13 cellular contexts compared by ENCODE assay signal in the genomic region with DNA sequence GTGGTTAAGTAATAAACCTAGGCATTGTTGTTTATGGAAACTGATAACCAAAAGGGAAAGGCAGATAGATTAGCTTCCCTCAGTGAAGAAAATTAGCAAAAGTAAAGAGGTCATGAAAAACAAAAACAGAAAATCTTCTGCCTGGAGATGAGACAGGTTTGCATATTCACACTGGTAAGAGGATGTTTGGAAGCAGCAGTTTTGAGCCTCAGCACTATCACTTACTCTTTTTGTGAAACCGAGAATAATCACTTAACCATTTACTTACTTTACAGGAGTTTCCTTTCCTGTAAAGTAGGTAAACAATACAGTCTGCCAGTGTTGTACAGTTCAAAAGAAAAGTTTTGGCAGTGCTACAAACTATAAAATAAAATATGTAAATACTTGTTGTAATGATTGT. TPM values are rescaled to one million over a fixed set of nuclear protein-coding genes. Genes with fewer than 3 reads are reported as not detected.
A peak's percentile ranks its signal among the peaks of the same experiment; 100 is the strongest.
DNase-seq lines count a peak whose midpoint lies in the region; ATAC-seq and TF ChIP-seq lines count a peak whose summit lies in the region.
"Had no signal": no experiment of that assay in that cellular context is flagged by ENCODE, and none has a peak within 500 bp of the region (broad histone marks: within the 10 kb centered on the region; RNA-seq: fewer than 3 reads in every experiment).

No MANE protein-coding gene starts in this region.

- ATAC-seq in GM18907 (IDR thresholded peaks at IDR 0.05; ENCODE audit: unreplicated experiment) = peak; percentile 99
- peak; percentile 98 for ATAC-seq in GM21526 (IDR thresholded peaks at IDR 0.05; ENCODE audit: low FRiP score, unreplicated experiment)
- peak; percentile 95 for ATAC-seq in HG03060 (IDR thresholded peaks at IDR 0.05; ENCODE audit: low read depth, unreplicated experiment)
- ATAC-seq: stimulated activated memory B cell treated with anti-CD40 and anti-IgM and Interleukin-4, amounts not matched to agents 10 μg/mL and 1 μg/mL and 100 μg/mL, for 72 hours had no signal

- no peaks in the 10 kb centered on the region for H3K9me2 ChIP-seq in OCI-LY7 (ENCODE audit: insufficient read depth, low read length)

- TF ChIP-seq CTCF in OCI-LY7 (conservative IDR thresholded peaks at IDR 0.05; ENCODE audit: low read length) = no peak

- CTCF ChIA-PET in OCI-LY7 (lab: Charles Lee; ENCODE audit: unreplicated experiment) = no interaction called here

- H3K36me3 ChIP-seq in OCI-LY7 (ENCODE audit: insufficient read depth, low read length) = no peaks in the 10 kb centered on the region; the same call in 1 of the 2 replicates

- POLR2A ChIA-PET in OCI-LY7 (lab: Charles Lee) = interaction anchor here (1.0 to 1.3 kb wide), 2 partner anchors 19 to 35 kb away, joined by 3 read pairs; no protein-coding TSS in a partner anchor

- peak overlapping the region; percentile 46 for H3K4me2 ChIP-seq in OCI-LY7 (ENCODE audit: low read length)

- DNase-seq in OCI-LY7 (ENCODE audit: low spot score) = peak; percentile 26
- no peak for DNase-seq in DMS153 (lab: John Stamatoyannopoulos, UW)
- DNase-seq in T-helper 9 cell = no peak
- no peak for DNase-seq in activated effector memory CD4-positive, alpha-beta T cell treated with anti-CD3 and anti-CD28 coated beads, Interleukin-2, amount 50 U/mL, for 16 hours
- no peak for DNase-seq in NCI-H1048 (lab: John Stamatoyannopoulos, UW)
- DNase-seq: activated CD4-positive, alpha-beta T cell treated with anti-CD3 and anti-CD28 coated beads for 1 hour; activated naive CD4-positive, alpha-beta T cell treated with anti-CD3 and anti-CD28 coated beads for 36 hours; NCI-H2081 treated with DMSO at 0.1 percent for 48 hours; stimulated activated CD4-positive, alpha-beta T cell treated with anti-CD3 and anti-CD28 coated beads, Interleukin-12 subunit alpha, Interleukin-12 subunit beta, amount 100 ng/mL, for 4 hours had no signal

- no TSS peak for BruUV-seq in OCI-LY7 (replicated peaks; lab: Mats Ljungman, UMichigan)

- H3K9me3 ChIP-seq in OCI-LY7 (ENCODE audit: low read length) = 0 out of 2 replicates have a peak, but pooled peaks cover 7% of the 10 kb centered on the region

- no peak overlapping the region for H3K4me3 ChIP-seq in OCI-LY7 (ENCODE audit: low read depth, low read length, poor library complexity, severe bottlenecking)

- H3K27ac ChIP-seq in OCI-LY7 (ENCODE audit: low read depth, low read length, poor library complexity, severe bottlenecking) = no peak overlapping the region

- H3K4me1 ChIP-seq in OCI-LY7 (ENCODE audit: insufficient read depth, low read length, poor library complexity, severe bottlenecking) = peaks cover 14% of the 10 kb centered on the region

- intact Hi-C loops in OCI-LY7 (cut with micrococcal nuclease; ENCODE audit: unreplicated experiment) = no loop called here

- H4K20me1 ChIP-seq in OCI-LY7 (ENCODE audit: insufficient read depth, low read length) = no peaks in the 10 kb centered on the region

- H2AFZ ChIP-seq in OCI-LY7 (ENCODE audit: low read length) = peak overlapping the region; percentile 65; the same call in 1 of the 2 replicates

- no peaks in the 10 kb centered on the region for H3K79me2 ChIP-seq in OCI-LY7 (ENCODE audit: insufficient read depth, low read depth, low read length)

RNA-seq across cellular contexts. Expression of a gene that starts 35.5 kb away (rescaled TPM):
- total RNA-seq in OCI-LY7 (2014; rRNA removed; shearing (Covaris generic)) = 75.7 and 78.9 TPM in 2 replicates
- 125 and 141 TPM in 2 replicates for total RNA-seq in OCI-LY7 (2022)
